ENCODE assay signal across 32 cellular contexts in genomic region chr6:71766796-71767195, GRCh38.
"Had no signal": no experiment of that assay in that cellular context is flagged by ENCODE, and none has a peak within 500 bp of the region (broad histone marks: within the 10 kb centered on the region; RNA-seq: fewer than 3 reads in every experiment).

No MANE protein-coding gene starts in this region.

- H3K4me1 Mint-ChIP-seq: activated CD4-positive, alpha-beta T cell treated with anti-CD3 and anti-CD28 coated beads for 36 hours; activated CD4-positive, alpha-beta T cell treated with anti-CD3 and anti-CD28 coated beads, Interleukin-2, amount 10 ng/mL, durations not matched to agents 24 days and 14 days; activated CD8-positive, alpha-beta memory T cell treated with anti-CD3 and anti-CD28 coated beads, Interleukin-2, amount 10 ng/mL, durations not matched to agents 7 days and 5 days; activated naive CD4-positive, alpha-beta T cell treated with anti-CD3 and anti-CD28 coated beads, Interleukin-2, amount 50 U/mL, for 24 hours; activated naive CD8-positive, alpha-beta T cell treated with anti-CD3 and anti-CD28 coated beads for 36 hours; activated naive CD8-positive, alpha-beta T cell treated with anti-CD3 and anti-CD28 coated beads, Interleukin-2, amount 50 U/mL, for 24 hours had no signal

- H3K36me3 Mint-ChIP-seq: activated CD4-positive, alpha-beta memory T cell treated with anti-CD3 and anti-CD28 coated beads for 36 hours; activated CD8-positive, alpha-beta memory T cell treated with anti-CD3 and anti-CD28 coated beads, Interleukin-2, amount 10 ng/mL, durations not matched to agents 7 days and 5 days; activated naive CD4-positive, alpha-beta T cell treated with anti-CD3 and anti-CD28 coated beads, Interleukin-2, amount 50 U/mL, for 24 hours; activated naive CD8-positive, alpha-beta T cell treated with anti-CD3 and anti-CD28 coated beads for 36 hours had no signal

- DNase-seq: activated CD4-positive, alpha-beta memory T cell treated with anti-CD3 and anti-CD28 coated beads for 36 hours; activated CD4-positive, alpha-beta T cell treated with anti-CD3 and anti-CD28 coated beads for 36 hours; activated CD4-positive, alpha-beta T cell treated with anti-CD3 and anti-CD28 coated beads, Interleukin-2, amount 10 ng/mL, durations not matched to agents 24 days and 14 days; activated CD4-positive, CD25-positive, alpha-beta regulatory T cell; activated CD4-positive, CD25-positive, alpha-beta regulatory T cell treated with anti-CD3 and anti-CD28 coated beads, Interleukin-2, amount 50 U/mL, for 72 hours; activated CD8-positive, alpha-beta memory T cell treated with anti-CD3 and anti-CD28 coated beads, Interleukin-2, amount 10 ng/mL, durations not matched to agents 7 days and 5 days; activated CD8-positive, alpha-beta memory T cell treated with anti-CD3 and anti-CD28 coated beads, Interleukin-2, amount 50 U/mL, for 4 hours; activated CD8-positive, alpha-beta T cell treated with anti-CD3 and anti-CD28 coated beads, Interleukin-2, amount 10 ng/mL, durations not matched to agents 7 days and 5 days; activated effector memory CD4-positive, alpha-beta T cell treated with anti-CD3 and anti-CD28 coated beads, Interleukin-2, amount 50 U/mL, for 16 hours; activated naive CD4-positive, alpha-beta T cell treated with anti-CD3 and anti-CD28 coated beads for 36 hours; activated naive CD8-positive, alpha-beta T cell treated with anti-CD3 and anti-CD28 coated beads for 36 hours; activated naive CD8-positive, alpha-beta T cell treated with anti-CD3 and anti-CD28 coated beads, Interleukin-2, amount 50 U/mL, for 24 hours; activated T-cell treated with anti-CD3 and anti-CD28 coated beads, Interleukin-2, amount 50 U/mL, for 1 hour; activated T-cell treated with anti-CD3 and anti-CD28 coated beads, Interleukin-2, amount 50 U/mL, for 48 hours; adrenal gland; amygdala; aorta; body of pancreas; caudate nucleus; cortex of kidney; dermis blood vessel endothelial cell; effector CD4-positive, alpha-beta T cell; effector memory CD8-positive, alpha-beta T cell; erythroblast; foreskin keratinocyte; gastrocnemius medialis; glutamatergic neuron; T-helper 2 cell had no signal

- H3K27me3 ChIP-seq: adrenal gland, body of pancreas, esophagus muscularis mucosa, foreskin keratinocyte, gastrocnemius medialis had no signal

- H3K27ac ChIP-seq: adrenal gland, body of pancreas, esophagus muscularis mucosa, foreskin keratinocyte, gastrocnemius medialis had no signal

- H3K4me3 ChIP-seq: adrenal gland, body of pancreas, esophagus muscularis mucosa, gastrocnemius medialis had no signal

- H3K4me1 ChIP-seq: adrenal gland, body of pancreas, esophagus muscularis mucosa, foreskin keratinocyte, gastrocnemius medialis had no signal

- ATAC-seq: activated CD4-positive, alpha-beta T cell treated with anti-CD3 and anti-CD28 coated beads for 36 hours; activated CD8-positive, alpha-beta memory T cell treated with anti-CD3 and anti-CD28 coated beads, Interleukin-2, amount 10 ng/mL, durations not matched to agents 7 days and 5 days; activated CD8-positive, alpha-beta T cell treated with anti-CD3 and anti-CD28 coated beads, Interleukin-2, amount 10 ng/mL, durations not matched to agents 7 days and 5 days; activated naive CD8-positive, alpha-beta T cell treated with anti-CD3 and anti-CD28 coated beads, Interleukin-2, amount 50 U/mL, for 24 hours; body of pancreas; effector memory CD8-positive, alpha-beta T cell; foreskin keratinocyte; gastrocnemius medialis had no signal

- H3K27ac Mint-ChIP-seq: activated CD4-positive, alpha-beta memory T cell treated with anti-CD3 and anti-CD28 coated beads for 36 hours; activated CD4-positive, alpha-beta T cell treated with anti-CD3 and anti-CD28 coated beads for 36 hours; activated CD4-positive, alpha-beta T cell treated with anti-CD3 and anti-CD28 coated beads, Interleukin-2, amount 10 ng/mL, durations not matched to agents 24 days and 14 days; activated CD8-positive, alpha-beta memory T cell treated with anti-CD3 and anti-CD28 coated beads, Interleukin-2, amount 10 ng/mL, durations not matched to agents 7 days and 5 days; activated CD8-positive, alpha-beta T cell treated with anti-CD3 and anti-CD28 coated beads, Interleukin-2, amount 10 ng/mL, durations not matched to agents 7 days and 5 days; activated naive CD4-positive, alpha-beta T cell treated with anti-CD3 and anti-CD28 coated beads for 36 hours; activated naive CD4-positive, alpha-beta T cell treated with anti-CD3 and anti-CD28 coated beads, Interleukin-2, amount 50 U/mL, for 24 hours; activated naive CD8-positive, alpha-beta T cell treated with anti-CD3 and anti-CD28 coated beads for 36 hours; activated naive CD8-positive, alpha-beta T cell treated with anti-CD3 and anti-CD28 coated beads, Interleukin-2, amount 50 U/mL, for 24 hours; activated T-helper 1 cell treated with anti-CD3 and anti-CD28 coated beads, Interleukin-12 subunit alpha, Interleukin-12 subunit beta, Interleukin-2, Interleukin-4 antibody, amounts not matched to agents 30 ng/mL and 10 ng/mL and 1 ng/mL, durations not matched to agents 14 hours and 24 hours and 36 hours; activated T-helper 2 cell treated with anti-CD3 and anti-CD28 coated beads, Interferon-gamma antibody, Interleukin-2, Interleukin-4, amounts not matched to agents 10 μg/mL and 5 μg/mL and 100 μg/mL, durations not matched to agents 14 hours and 24 hours and 36 hours; effector memory CD8-positive, alpha-beta T cell had no signal

- H3K9me3 Mint-ChIP-seq: activated CD4-positive, alpha-beta memory T cell treated with anti-CD3 and anti-CD28 coated beads for 36 hours; activated CD4-positive, alpha-beta T cell treated with anti-CD3 and anti-CD28 coated beads, Interleukin-2, amount 10 ng/mL, durations not matched to agents 24 days and 14 days; activated naive CD4-positive, alpha-beta T cell treated with anti-CD3 and anti-CD28 coated beads for 36 hours; activated T-helper 1 cell treated with anti-CD3 and anti-CD28 coated beads, Interleukin-12 subunit alpha, Interleukin-12 subunit beta, Interleukin-2, Interleukin-4 antibody, amounts not matched to agents 30 ng/mL and 10 ng/mL and 1 ng/mL, durations not matched to agents 14 hours and 24 hours and 36 hours; activated T-helper 2 cell treated with anti-CD3 and anti-CD28 coated beads, Interferon-gamma antibody, Interleukin-2, Interleukin-4, amounts not matched to agents 10 μg/mL and 5 μg/mL and 100 μg/mL, durations not matched to agents 14 hours and 24 hours and 36 hours had no signal

- H3K36me3 ChIP-seq: adrenal gland, esophagus muscularis mucosa, gastrocnemius medialis had no signal

- H3K27me3 Mint-ChIP-seq: activated CD4-positive, alpha-beta memory T cell treated with anti-CD3 and anti-CD28 coated beads for 36 hours; activated CD4-positive, alpha-beta T cell treated with anti-CD3 and anti-CD28 coated beads for 36 hours; activated CD4-positive, alpha-beta T cell treated with anti-CD3 and anti-CD28 coated beads, Interleukin-2, amount 10 ng/mL, durations not matched to agents 24 days and 14 days; activated CD8-positive, alpha-beta memory T cell treated with anti-CD3 and anti-CD28 coated beads, Interleukin-2, amount 10 ng/mL, durations not matched to agents 7 days and 5 days; activated naive CD4-positive, alpha-beta T cell treated with anti-CD3 and anti-CD28 coated beads, Interleukin-2, amount 50 U/mL, for 24 hours; activated naive CD8-positive, alpha-beta T cell treated with anti-CD3 and anti-CD28 coated beads for 36 hours; activated naive CD8-positive, alpha-beta T cell treated with anti-CD3 and anti-CD28 coated beads, Interleukin-2, amount 50 U/mL, for 24 hours; effector memory CD8-positive, alpha-beta T cell had no signal

- H3K4me3 Mint-ChIP-seq: activated CD4-positive, alpha-beta memory T cell treated with anti-CD3 and anti-CD28 coated beads for 36 hours; activated CD4-positive, alpha-beta T cell treated with anti-CD3 and anti-CD28 coated beads for 36 hours; activated CD4-positive, alpha-beta T cell treated with anti-CD3 and anti-CD28 coated beads, Interleukin-2, amount 10 ng/mL, durations not matched to agents 24 days and 14 days; activated CD8-positive, alpha-beta memory T cell treated with anti-CD3 and anti-CD28 coated beads, Interleukin-2, amount 10 ng/mL, durations not matched to agents 7 days and 5 days; activated CD8-positive, alpha-beta T cell treated with anti-CD3 and anti-CD28 coated beads, Interleukin-2, amount 10 ng/mL, durations not matched to agents 7 days and 5 days; activated naive CD4-positive, alpha-beta T cell treated with anti-CD3 and anti-CD28 coated beads for 36 hours; activated naive CD4-positive, alpha-beta T cell treated with anti-CD3 and anti-CD28 coated beads, Interleukin-2, amount 50 U/mL, for 24 hours; activated naive CD8-positive, alpha-beta T cell treated with anti-CD3 and anti-CD28 coated beads for 36 hours; activated naive CD8-positive, alpha-beta T cell treated with anti-CD3 and anti-CD28 coated beads, Interleukin-2, amount 50 U/mL, for 24 hours; activated T-helper 1 cell treated with anti-CD3 and anti-CD28 coated beads, Interleukin-12 subunit alpha, Interleukin-12 subunit beta, Interleukin-2, Interleukin-4 antibody, amounts not matched to agents 30 ng/mL and 10 ng/mL and 1 ng/mL, durations not matched to agents 14 hours and 24 hours and 36 hours; effector memory CD8-positive, alpha-beta T cell had no signal

- H3K9me3 ChIP-seq: adrenal gland, body of pancreas, esophagus muscularis mucosa, gastrocnemius medialis had no signal
